1 cellular context compared by ENCODE assay signal in the genomic region with DNA sequence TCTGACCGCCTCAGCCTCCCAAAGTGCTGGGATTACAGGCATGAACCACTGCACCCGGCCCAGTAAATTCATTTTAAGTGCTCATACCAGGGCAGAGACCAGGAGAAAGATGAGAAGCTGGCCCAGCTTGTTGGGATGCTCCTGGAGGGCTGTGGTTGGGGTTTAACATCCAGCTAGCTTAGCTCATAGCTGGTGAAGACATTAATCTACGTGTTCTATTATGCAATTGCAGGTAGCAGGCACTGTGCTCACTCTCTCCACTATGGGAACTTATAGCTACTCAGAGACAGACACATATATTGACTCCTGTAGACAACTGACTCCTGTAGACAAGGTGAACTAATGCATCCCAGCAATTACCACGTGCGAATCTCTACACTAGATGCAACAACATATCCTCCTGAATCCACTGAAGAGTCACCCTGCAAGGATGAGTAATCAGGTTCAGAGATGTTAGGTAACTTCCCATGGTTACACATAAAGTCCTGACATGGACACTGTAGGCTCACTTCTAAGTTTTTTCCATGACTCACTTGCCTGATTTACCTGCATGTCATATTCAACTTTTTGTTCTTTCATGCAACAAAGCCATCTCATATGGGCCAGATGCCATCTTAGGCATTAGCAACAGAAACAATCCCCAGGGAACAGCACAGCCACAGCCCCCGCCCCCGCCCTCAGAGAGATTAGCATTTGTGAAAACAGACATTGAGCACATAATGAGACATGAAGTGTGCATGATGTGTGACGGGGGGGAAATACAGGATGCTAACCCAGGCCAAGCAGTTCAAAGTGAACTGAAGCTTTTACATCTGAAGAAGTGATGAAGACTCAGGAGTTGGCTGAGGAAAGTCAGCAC.
TF ChIP-seq lines count a peak whose summit lies in the region.

No MANE protein-coding gene starts in this region.

TF ChIP-seq in GM12878, 131 proteins besides CTCF, POLR2A, EP300 and RAD21 (continued from another document):
- TF ChIP-seq, protein P1, sequence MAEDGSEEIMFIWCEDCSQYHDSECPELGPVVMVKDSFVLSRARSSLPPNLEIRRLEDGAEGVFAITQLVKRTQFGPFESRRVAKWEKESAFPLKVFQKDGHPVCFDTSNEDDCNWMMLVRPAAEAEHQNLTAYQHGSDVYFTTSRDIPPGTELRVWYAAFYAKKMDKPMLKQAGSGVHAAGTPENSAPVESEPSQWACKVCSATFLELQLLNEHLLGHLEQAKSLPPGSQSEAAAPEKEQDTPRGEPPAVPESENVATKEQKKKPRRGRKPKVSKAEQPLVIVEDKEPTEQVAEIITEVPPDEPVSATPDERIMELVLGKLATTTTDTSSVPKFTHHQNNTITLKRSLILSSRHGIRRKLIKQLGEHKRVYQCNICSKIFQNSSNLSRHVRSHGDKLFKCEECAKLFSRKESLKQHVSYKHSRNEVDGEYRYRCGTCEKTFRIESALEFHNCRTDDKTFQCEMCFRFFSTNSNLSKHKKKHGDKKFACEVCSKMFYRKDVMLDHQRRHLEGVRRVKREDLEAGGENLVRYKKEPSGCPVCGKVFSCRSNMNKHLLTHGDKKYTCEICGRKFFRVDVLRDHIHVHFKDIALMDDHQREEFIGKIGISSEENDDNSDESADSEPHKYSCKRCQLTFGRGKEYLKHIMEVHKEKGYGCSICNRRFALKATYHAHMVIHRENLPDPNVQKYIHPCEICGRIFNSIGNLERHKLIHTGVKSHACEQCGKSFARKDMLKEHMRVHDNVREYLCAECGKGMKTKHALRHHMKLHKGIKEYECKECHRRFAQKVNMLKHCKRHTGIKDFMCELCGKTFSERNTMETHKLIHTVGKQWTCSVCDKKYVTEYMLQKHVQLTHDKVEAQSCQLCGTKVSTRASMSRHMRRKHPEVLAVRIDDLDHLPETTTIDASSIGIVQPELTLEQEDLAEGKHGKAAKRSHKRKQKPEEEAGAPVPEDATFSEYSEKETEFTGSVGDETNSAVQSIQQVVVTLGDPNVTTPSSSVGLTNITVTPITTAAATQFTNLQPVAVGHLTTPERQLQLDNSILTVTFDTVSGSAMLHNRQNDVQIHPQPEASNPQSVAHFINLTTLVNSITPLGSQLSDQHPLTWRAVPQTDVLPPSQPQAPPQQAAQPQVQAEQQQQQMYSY (CRISPR knock-in tag; IDR thresholded peaks at IDR 0.05): no peak
- TF ChIP-seq SRF (IDR thresholded peaks at IDR 0.05; ENCODE audit: low read depth in 2 of 2, low read length in 2 of 2): no peak
- TF ChIP-seq ASH2L (IDR thresholded peaks at IDR 0.05; ENCODE audit: borderline replicate concordance, low read depth): no peak
- TF ChIP-seq, protein P2, sequence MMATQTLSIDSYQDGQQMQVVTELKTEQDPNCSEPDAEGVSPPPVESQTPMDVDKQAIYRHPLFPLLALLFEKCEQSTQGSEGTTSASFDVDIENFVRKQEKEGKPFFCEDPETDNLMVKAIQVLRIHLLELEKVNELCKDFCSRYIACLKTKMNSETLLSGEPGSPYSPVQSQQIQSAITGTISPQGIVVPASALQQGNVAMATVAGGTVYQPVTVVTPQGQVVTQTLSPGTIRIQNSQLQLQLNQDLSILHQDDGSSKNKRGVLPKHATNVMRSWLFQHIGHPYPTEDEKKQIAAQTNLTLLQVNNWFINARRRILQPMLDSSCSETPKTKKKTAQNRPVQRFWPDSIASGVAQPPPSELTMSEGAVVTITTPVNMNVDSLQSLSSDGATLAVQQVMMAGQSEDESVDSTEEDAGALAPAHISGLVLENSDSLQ (IDR thresholded peaks at IDR 0.05): no peak
- TF ChIP-seq TCF7 (IDR thresholded peaks at IDR 0.05; ENCODE audit: borderline replicate concordance): no peak
- TF ChIP-seq MTA2 (IDR thresholded peaks at IDR 0.05; ENCODE audit: low read depth): peak; percentile 76
- no peak for TF ChIP-seq CBX3 (IDR thresholded peaks at IDR 0.05; ENCODE audit: borderline replicate concordance, low read depth)
- TF ChIP-seq ZNF217 (IDR thresholded peaks at IDR 0.05): no peak
- 0 out of 2 replicates have a peak, but pooled peaks have one; percentile 48 for TF ChIP-seq BACH1 (IDR thresholded peaks at IDR 0.05; ENCODE audit: borderline replicate concordance)
- TF ChIP-seq CREM (IDR thresholded peaks at IDR 0.05; ENCODE audit: low read depth): no peak
- TF ChIP-seq, protein P3, sequence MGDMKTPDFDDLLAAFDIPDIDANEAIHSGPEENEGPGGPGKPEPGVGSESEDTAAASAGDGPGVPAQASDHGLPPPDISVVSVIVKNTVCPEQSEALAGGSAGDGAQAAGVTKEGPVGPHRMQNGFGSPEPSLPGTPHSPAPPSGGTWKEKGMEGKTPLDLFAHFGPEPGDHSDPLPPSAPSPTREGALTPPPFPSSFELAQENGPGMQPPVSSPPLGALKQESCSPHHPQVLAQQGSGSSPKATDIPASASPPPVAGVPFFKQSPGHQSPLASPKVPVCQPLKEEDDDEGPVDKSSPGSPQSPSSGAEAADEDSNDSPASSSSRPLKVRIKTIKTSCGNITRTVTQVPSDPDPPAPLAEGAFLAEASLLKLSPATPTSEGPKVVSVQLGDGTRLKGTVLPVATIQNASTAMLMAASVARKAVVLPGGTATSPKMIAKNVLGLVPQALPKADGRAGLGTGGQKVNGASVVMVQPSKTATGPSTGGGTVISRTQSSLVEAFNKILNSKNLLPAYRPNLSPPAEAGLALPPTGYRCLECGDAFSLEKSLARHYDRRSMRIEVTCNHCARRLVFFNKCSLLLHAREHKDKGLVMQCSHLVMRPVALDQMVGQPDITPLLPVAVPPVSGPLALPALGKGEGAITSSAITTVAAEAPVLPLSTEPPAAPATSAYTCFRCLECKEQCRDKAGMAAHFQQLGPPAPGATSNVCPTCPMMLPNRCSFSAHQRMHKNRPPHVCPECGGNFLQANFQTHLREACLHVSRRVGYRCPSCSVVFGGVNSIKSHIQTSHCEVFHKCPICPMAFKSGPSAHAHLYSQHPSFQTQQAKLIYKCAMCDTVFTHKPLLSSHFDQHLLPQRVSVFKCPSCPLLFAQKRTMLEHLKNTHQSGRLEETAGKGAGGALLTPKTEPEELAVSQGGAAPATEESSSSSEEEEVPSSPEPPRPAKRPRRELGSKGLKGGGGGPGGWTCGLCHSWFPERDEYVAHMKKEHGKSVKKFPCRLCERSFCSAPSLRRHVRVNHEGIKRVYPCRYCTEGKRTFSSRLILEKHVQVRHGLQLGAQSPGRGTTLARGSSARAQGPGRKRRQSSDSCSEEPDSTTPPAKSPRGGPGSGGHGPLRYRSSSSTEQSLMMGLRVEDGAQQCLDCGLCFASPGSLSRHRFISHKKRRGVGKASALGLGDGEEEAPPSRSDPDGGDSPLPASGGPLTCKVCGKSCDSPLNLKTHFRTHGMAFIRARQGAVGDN (IDR thresholded peaks at IDR 0.05): no peak
- no peak for TF ChIP-seq HDGF (IDR thresholded peaks at IDR 0.05)
